ENCODE assay signal across 1 cellular context in the genomic region with DNA sequence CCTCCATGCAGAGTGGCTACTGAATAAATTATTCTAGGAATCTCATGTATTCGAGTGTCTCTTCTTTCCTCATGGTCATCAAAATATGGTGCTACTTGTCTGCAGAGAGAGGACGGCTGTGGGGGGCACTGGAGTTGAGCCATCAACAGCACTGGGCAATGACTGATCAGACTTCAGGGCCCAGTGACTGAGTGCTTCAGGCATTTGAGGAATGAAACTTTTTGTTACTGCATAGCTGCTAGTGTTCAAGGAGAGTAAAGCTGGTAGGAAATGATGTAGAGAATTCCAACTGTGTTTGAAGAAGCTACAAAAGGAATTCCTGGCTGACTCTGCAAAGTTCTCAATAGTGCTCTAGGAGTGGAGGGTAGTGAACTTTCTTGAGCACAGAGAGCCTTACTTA.
TF ChIP-seq lines count a peak whose summit lies in the region.

No MANE protein-coding gene starts in this region.

TF ChIP-seq in GM23338, 12 proteins besides CTCF, POLR2A, EP300 and RAD21 (continued from another document):
- TF ChIP-seq, protein P1, sequence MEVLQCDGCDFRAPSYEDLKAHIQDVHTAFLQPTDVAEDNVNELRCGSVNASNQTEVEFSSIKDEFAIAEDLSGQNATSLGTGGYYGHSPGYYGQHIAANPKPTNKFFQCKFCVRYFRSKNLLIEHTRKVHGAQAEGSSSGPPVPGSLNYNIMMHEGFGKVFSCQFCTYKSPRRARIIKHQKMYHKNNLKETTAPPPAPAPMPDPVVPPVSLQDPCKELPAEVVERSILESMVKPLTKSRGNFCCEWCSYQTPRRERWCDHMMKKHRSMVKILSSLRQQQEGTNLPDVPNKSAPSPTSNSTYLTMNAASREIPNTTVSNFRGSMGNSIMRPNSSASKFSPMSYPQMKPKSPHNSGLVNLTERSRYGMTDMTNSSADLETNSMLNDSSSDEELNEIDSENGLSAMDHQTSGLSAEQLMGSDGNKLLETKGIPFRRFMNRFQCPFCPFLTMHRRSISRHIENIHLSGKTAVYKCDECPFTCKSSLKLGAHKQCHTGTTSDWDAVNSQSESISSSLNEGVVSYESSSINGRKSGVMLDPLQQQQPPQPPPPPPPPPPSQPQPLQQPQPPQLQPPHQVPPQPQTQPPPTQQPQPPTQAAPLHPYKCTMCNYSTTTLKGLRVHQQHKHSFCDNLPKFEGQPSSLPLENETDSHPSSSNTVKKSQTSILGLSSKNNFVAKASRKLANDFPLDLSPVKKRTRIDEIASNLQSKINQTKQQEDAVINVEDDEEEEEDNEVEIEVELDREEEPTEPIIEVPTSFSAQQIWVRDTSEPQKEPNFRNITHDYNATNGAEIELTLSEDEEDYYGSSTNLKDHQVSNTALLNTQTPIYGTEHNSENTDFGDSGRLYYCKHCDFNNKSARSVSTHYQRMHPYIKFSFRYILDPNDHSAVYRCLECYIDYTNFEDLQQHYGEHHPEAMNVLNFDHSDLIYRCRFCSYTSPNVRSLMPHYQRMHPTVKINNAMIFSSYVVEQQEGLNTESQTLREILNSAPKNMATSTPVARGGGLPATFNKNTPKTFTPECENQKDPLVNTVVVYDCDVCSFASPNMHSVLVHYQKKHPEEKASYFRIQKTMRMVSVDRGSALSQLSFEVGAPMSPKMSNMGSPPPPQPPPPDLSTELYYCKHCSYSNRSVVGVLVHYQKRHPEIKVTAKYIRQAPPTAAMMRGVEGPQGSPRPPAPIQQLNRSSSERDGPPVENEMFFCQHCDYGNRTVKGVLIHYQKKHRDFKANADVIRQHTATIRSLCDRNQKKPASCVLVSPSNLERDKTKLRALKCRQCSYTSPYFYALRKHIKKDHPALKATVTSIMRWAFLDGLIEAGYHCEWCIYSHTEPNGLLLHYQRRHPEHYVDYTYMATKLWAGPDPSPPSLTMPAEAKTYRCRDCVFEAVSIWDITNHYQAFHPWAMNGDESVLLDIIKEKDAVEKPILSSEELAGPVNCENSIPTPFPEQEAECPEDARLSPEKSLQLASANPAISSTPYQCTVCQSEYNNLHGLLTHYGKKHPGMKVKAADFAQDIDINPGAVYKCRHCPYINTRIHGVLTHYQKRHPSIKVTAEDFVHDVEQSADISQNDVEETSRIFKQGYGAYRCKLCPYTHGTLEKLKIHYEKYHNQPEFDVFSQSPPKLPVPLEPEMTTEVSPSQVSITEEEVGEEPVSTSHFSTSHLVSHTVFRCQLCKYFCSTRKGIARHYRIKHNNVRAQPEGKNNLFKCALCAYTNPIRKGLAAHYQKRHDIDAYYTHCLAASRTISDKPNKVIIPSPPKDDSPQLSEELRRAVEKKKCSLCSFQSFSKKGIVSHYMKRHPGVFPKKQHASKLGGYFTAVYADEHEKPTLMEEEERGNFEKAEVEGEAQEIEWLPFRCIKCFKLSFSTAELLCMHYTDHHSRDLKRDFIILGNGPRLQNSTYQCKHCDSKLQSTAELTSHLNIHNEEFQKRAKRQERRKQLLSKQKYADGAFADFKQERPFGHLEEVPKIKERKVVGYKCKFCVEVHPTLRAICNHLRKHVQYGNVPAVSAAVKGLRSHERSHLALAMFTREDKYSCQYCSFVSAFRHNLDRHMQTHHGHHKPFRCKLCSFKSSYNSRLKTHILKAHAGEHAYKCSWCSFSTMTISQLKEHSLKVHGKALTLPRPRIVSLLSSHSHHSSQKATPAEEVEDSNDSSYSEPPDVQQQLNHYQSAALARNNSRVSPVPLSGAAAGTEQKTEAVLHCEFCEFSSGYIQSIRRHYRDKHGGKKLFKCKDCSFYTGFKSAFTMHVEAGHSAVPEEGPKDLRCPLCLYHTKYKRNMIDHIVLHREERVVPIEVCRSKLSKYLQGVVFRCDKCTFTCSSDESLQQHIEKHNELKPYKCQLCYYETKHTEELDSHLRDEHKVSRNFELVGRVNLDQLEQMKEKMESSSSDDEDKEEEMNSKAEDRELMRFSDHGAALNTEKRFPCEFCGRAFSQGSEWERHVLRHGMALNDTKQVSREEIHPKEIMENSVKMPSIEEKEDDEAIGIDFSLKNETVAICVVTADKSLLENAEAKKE (CRISPR knock-in tag; IDR thresholded peaks at IDR 0.05), result peak; percentile 87
- no peak for TF ChIP-seq ZNF331 (CRISPR knock-in tag; IDR thresholded peaks at IDR 0.05; ENCODE audit: low read depth)
